ENCODE assay signal across 1 cellular context in genomic region chr21:42678118-42678430, GRCh38.
TF ChIP-seq lines count a peak whose summit lies in the region.

No MANE protein-coding gene starts in this region.

TF ChIP-seq in endothelial cell of umbilical vein, 7 proteins besides CTCF, POLR2A, EP300 and RAD21:
- TF ChIP-seq FOS (IDR thresholded peaks at IDR 0.05; ENCODE audit: borderline replicate concordance, insufficient read depth, low read length) (peak; percentile 48), JUN (IDR thresholded peaks at IDR 0.05; ENCODE audit: borderline replicate concordance, insufficient read depth, insufficient read length, low read depth) (no peak)
TF ChIP-seq in endothelial cell of umbilical vein: peak in this region for 1.
